In genomic region chr19:36489920-36490415, GRCh38 we compare ENCODE assay signal across 8 cellular contexts. TPM values are rescaled to one million over a fixed set of nuclear protein-coding genes. Genes with fewer than 3 reads are reported as not detected.
DNase-seq lines count a peak whose midpoint lies in the region; ATAC-seq lines count a peak whose summit lies in the region.

No MANE protein-coding gene starts in this region.

- H3K4me1 Mint-ChIP-seq in effector memory CD8-positive, alpha-beta T cell (ENCODE audit: low read depth in 2 of 2): peaks cover 27 to 35% of the 10 kb centered on the region in 2 donors

- peak overlapping the region; percentile 97 to 100 for H3K27ac Mint-ChIP-seq in effector memory CD8-positive, alpha-beta T cell

- no peaks in the 10 kb centered on the region for H3K27me3 Mint-ChIP-seq in effector memory CD8-positive, alpha-beta T cell

- ATAC-seq in HG02759 (IDR thresholded peaks at IDR 0.05; ENCODE audit: unreplicated experiment): peak; percentile 61
- peak; percentile 52 for ATAC-seq in effector memory CD8-positive, alpha-beta T cell (replicated peaks)

- peak overlapping the region; percentile 91 to 99 for H3K4me3 Mint-ChIP-seq in effector memory CD8-positive, alpha-beta T cell

- DNase-seq in NK-92 treated with Interleukin-12 subunit alpha and Interleukin-12 subunit beta, amount 100 ng/mL, for 24 hours (lab: John Stamatoyannopoulos, UW): peak; percentile 82
- DNase-seq in NK-92 (lab: John Stamatoyannopoulos, UW; ENCODE audit: unreplicated experiment): no peak
- DNase-seq in NCI-H2081 treated with DMSO at 0.1 percent for 48 hours (lab: John Stamatoyannopoulos, UW): peak; percentile 72
- DNase-seq in activated CD4-positive, CD25-positive, alpha-beta regulatory T cell treated with anti-CD3 and anti-CD28 coated beads, Interleukin-2, amount 50 U/mL, for 72 hours: peak; percentile 72
- peak in 2 of 3 experiments; percentile 62 to 65 for DNase-seq in effector memory CD8-positive, alpha-beta T cell
- peak; percentile 90 for DNase-seq in mesenteric fat pad (ENCODE audit: low spot score)
- DNase-seq in stimulated activated CD8-positive, alpha-beta memory T cell treated with anti-CD3 and anti-CD28 coated beads, Interleukin-7, amount 100 ng/mL, for 24 hours (ENCODE audit: low read depth): peak; percentile 51

- H3K36me3 Mint-ChIP-seq in effector memory CD8-positive, alpha-beta T cell (ENCODE audit: insufficient read depth): peaks cover 14% of the 10 kb centered on the region

- H3K9me3 Mint-ChIP-seq in effector memory CD8-positive, alpha-beta T cell: peaks cover 0 to 7% of the 10 kb centered on the region in 2 donors

RNA-seq across cellular contexts. Expression of gene ZNF566, which starts 0.6 kb away (rescaled TPM):
- 12.7 TPM for total RNA-seq in mesenteric fat pad

RNA-seq across cellular contexts. Expression of gene ZNF260, which starts 38.1 kb away (rescaled TPM):
- 7.2 TPM for total RNA-seq in mesenteric fat pad
